In the genomic region with DNA sequence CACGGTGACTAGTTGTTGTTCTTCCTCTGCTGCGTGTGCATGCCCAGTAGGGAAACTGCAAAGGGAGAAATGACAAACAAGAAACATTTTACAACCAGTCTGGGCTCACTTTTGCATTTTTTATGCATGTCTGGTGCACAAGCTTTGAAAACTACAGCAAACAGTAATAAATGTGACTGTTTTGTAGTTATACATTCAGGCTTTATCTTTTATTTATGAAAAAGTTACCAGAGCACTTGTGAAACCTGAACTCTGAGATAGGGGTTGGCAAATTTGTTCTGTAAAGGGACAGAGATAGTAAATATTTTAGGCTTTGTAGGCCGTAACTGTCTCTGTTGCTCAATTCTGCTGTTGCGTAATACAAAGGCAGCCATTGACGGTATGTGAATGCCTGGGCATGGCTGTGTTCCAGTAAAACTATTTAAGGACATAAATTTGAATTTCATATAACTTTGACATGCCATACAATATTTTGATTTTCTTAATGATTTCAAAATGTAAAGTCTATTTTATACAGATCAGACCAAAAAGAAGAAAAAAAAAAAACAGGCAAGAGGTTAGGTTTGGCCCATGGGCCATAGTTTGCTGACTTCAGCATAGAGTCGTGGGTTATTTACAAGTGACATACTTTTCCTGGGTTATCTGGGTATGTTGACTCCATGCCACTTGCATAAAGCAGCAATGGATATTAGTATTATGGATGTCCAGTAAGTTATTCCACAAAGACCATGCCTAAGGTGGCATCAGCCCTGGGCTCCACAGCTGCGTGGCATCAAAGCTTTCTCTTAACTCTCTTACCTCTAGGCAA, we compare ENCODE assay signal across 9 cellular contexts. TPM values are rescaled to one million over a fixed set of nuclear protein-coding genes. Genes with fewer than 3 reads are reported as not detected.
DNase-seq lines count a peak whose midpoint lies in the region; ATAC-seq and TF ChIP-seq lines count a peak whose summit lies in the region.
"Had no signal": no experiment of that assay in that cellular context is flagged by ENCODE, and none has a peak within 500 bp of the region (broad histone marks: within the 10 kb centered on the region; RNA-seq: fewer than 3 reads in every experiment).

No MANE protein-coding gene starts in this region.

- H3K27ac ChIP-seq in ascending aorta (peak overlapping the region; percentile 12 to 51), tibial artery (peak overlapping the region; percentile 49 to 56)

- intact Hi-C loops in ascending aorta (cut with DNase I) (no loop called here), tibial artery (cut with DNase I; ENCODE audit: low total_unique reads) (loop anchor here (10.0 kb wide), 1 partner anchor 165 kb away; no protein-coding TSS in a partner anchor)

- DNase-seq in HuH-7.5 (ENCODE audit: low spot score), result peak; percentile 57
- no peak for DNase-seq in ascending aorta (ENCODE audit: low spot score in 2 of 2)
- DNase-seq in left lobe of liver (ENCODE audit: low spot score), result peak; percentile 82
- peak in 1 of 2 donors; percentile 68 for DNase-seq in tibial artery
- DNase-seq in NCI-H1092 (lab: John Stamatoyannopoulos, UW), result no peak
- no peak for DNase-seq in DMS79 treated with DMSO at 0.1 percent for 48 hours (lab: John Stamatoyannopoulos, UW)
- DNase-seq: activated T-cell treated with anti-CD3 and anti-CD28 coated beads, Interleukin-2, amount 50 U/mL, for 4 hours; stimulated activated CD4-positive, alpha-beta T cell treated with anti-CD3 and anti-CD28 coated beads, Interleukin-4, amount 100 ng/mL, for 4 hours had no signal

- H3K36me3 ChIP-seq in ascending aorta (peaks cover 27 to 47% of the 10 kb centered on the region in 2 donors), tibial artery (peaks cover 17 to 34% (median 30%) of the 10 kb centered on the region in 3 donors)

- H3K4me1 ChIP-seq in ascending aorta, result peaks cover 3 to 14% of the 10 kb centered on the region in 2 donors
- H3K4me1 ChIP-seq in tibial artery, result peaks cover 0 to 57% (median 38%) of the 10 kb centered on the region in 4 donors

- no peak for TF ChIP-seq CTCF in ascending aorta (IDR thresholded peaks at IDR 0.05)
- TF ChIP-seq CTCF in tibial artery (IDR thresholded peaks at IDR 0.05), result no peak

- ATAC-seq in left lobe of liver, result peak; percentile 46
- ATAC-seq in GM18861 (IDR thresholded peaks at IDR 0.05; ENCODE audit: unreplicated experiment), result no peak
- ATAC-seq: activated T-cell treated with anti-CD3 and anti-CD28 coated beads, Interleukin-2, amount 50 U/mL, for 4 hours had no signal

- H3K9me3 ChIP-seq in ascending aorta (no peaks in the 10 kb centered on the region), tibial artery (no peaks in the 10 kb centered on the region)

- H3K27me3 ChIP-seq in ascending aorta (no peaks in the 10 kb centered on the region), tibial artery (no peaks in the 10 kb centered on the region)

- H3K4me3 ChIP-seq in ascending aorta (no peak overlapping the region), tibial artery (no peak overlapping the region)

RNA-seq across cellular contexts. Expression of a gene that starts 53.6 kb away (rescaled TPM):
- total RNA-seq in ascending aorta, result not detected
- total RNA-seq in left lobe of liver, result 1.6 TPM

Comparison
In these comparisons a context has a peak if more than half of its experiments do, and no peak if none do; other contexts are left out.
1. DNase-seq: peak in HuH-7.5 (single experiment) and left lobe of liver (single experiment); none in ascending aorta (0 of 2), NCI-H1092 (single experiment) and DMS79 treated with DMSO at 0.1 percent for 48 hours (single experiment).